In genomic region chr2:40434638-40435296, GRCh38 we compare ENCODE assay signal across 1 cellular context.
TF ChIP-seq lines count a peak whose summit lies in the region.

No MANE protein-coding gene starts in this region.

TF ChIP-seq in A549, 52 proteins besides CTCF, POLR2A, EP300 and RAD21 (continued from another document):
- TF ChIP-seq E2F6 (IDR thresholded peaks at IDR 0.05; ENCODE audit: borderline replicate concordance, low read depth): no peak
- no peak for TF ChIP-seq POLR2AphosphoS2 (conservative IDR thresholded peaks at IDR 0.05; ENCODE audit: low read length)
- no peak for TF ChIP-seq CHD4 (IDR thresholded peaks at IDR 0.05; ENCODE audit: borderline replicate concordance)
- no peak for TF ChIP-seq ZNF302 (CRISPR knock-in tag; IDR thresholded peaks at IDR 0.05)
